In the genomic region with DNA sequence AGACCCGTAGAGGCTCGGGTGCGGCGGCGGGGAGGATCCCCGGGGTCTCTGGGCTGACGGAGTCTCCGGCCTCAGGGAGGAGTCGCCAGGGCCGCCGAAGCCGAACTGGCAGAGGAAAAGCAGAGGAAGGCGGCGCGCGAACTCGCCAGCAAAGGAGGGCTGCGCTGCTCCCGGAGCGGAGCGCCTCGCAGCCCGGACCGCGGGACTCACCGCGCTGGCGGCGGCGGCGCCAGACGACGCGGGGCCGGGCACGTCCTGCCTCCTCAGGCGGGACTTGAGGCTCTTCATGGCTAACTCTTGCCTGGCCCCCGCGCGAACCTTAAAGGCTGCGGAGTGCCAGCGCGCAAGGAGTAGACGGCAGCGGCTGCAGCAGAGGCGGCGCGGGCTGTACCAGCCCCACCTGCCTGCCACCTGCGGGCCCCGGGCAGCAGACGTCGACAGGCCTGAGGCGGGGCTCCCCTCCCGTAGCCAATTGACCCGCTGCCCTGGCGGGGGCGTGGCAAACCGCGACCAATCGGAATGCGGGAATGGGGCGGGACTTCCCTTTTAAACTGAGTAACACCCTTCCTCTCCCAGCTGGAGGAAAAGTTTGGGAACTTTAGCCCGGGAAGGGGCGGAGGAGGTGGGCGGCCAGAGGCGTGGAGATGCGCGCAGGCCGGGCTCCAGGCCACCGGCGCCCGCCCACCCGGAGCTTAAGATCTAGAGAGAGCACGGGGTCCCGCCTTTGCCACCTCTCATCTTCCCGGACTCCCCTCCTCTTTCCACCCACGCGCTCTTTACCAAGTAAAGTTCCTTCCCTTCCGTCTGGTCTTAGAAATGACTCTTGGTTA, we compare ENCODE assay signal across 1 cellular context.
TF ChIP-seq lines count a peak whose summit lies in the region.

A gene with protein sequence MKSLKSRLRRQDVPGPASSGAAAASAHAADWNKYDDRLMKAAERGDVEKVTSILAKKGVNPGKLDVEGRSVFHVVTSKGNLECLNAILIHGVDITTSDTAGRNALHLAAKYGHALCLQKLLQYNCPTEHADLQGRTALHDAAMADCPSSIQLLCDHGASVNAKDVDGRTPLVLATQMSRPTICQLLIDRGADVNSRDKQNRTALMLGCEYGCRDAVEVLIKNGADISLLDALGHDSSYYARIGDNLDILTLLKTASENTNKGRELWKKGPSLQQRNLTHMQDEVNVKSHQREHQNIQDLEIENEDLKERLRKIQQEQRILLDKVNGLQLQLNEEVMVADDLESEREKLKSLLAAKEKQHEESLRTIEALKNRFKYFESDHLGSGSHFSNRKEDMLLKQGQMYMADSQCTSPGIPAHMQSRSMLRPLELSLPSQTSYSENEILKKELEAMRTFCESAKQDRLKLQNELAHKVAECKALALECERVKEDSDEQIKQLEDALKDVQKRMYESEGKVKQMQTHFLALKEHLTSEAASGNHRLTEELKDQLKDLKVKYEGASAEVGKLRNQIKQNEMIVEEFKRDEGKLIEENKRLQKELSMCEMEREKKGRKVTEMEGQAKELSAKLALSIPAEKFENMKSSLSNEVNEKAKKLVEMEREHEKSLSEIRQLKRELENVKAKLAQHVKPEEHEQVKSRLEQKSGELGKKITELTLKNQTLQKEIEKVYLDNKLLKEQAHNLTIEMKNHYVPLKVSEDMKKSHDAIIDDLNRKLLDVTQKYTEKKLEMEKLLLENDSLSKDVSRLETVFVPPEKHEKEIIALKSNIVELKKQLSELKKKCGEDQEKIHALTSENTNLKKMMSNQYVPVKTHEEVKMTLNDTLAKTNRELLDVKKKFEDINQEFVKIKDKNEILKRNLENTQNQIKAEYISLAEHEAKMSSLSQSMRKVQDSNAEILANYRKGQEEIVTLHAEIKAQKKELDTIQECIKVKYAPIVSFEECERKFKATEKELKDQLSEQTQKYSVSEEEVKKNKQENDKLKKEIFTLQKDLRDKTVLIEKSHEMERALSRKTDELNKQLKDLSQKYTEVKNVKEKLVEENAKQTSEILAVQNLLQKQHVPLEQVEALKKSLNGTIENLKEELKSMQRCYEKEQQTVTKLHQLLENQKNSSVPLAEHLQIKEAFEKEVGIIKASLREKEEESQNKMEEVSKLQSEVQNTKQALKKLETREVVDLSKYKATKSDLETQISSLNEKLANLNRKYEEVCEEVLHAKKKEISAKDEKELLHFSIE (N-terminal part only) (minus strand): TSS at position 439 of the 830 bp plus-strand sequence. CDS start 151 bp downstream, at position 288.

TF ChIP-seq in PFSK-1, 5 proteins besides CTCF, POLR2A, EP300 and RAD21 (continued from another document):
- TF ChIP-seq, protein P1, sequence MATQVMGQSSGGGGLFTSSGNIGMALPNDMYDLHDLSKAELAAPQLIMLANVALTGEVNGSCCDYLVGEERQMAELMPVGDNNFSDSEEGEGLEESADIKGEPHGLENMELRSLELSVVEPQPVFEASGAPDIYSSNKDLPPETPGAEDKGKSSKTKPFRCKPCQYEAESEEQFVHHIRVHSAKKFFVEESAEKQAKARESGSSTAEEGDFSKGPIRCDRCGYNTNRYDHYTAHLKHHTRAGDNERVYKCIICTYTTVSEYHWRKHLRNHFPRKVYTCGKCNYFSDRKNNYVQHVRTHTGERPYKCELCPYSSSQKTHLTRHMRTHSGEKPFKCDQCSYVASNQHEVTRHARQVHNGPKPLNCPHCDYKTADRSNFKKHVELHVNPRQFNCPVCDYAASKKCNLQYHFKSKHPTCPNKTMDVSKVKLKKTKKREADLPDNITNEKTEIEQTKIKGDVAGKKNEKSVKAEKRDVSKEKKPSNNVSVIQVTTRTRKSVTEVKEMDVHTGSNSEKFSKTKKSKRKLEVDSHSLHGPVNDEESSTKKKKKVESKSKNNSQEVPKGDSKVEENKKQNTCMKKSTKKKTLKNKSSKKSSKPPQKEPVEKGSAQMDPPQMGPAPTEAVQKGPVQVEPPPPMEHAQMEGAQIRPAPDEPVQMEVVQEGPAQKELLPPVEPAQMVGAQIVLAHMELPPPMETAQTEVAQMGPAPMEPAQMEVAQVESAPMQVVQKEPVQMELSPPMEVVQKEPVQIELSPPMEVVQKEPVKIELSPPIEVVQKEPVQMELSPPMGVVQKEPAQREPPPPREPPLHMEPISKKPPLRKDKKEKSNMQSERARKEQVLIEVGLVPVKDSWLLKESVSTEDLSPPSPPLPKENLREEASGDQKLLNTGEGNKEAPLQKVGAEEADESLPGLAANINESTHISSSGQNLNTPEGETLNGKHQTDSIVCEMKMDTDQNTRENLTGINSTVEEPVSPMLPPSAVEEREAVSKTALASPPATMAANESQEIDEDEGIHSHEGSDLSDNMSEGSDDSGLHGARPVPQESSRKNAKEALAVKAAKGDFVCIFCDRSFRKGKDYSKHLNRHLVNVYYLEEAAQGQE (IDR thresholded peaks at IDR 0.05; ENCODE audit: insufficient read depth in 1 of 2, low read depth in 2 of 2, low read length in 2 of 2), result no peak
- TF ChIP-seq TAF1 (IDR thresholded peaks at IDR 0.05; ENCODE audit: borderline replicate concordance, insufficient read depth, low read length) (peak; percentile 58; the same call in 1 of the 2 replicates), POLR2AphosphoS5 (IDR thresholded peaks at IDR 0.05; ENCODE audit: low read depth, low read length) (peak; percentile 69), SIN3A (IDR thresholded peaks at IDR 0.05; ENCODE audit: borderline replicate concordance, insufficient read depth, low read length) (no peak)
